1 cellular context compared by ENCODE assay signal in genomic region chr13:23558675-23559536, GRCh38.
TF ChIP-seq lines count a peak whose summit lies in the region.

No MANE protein-coding gene starts in this region.

TF ChIP-seq in GM23338, 12 proteins besides CTCF, POLR2A, EP300 and RAD21 (continued from another document):
- no peak for TF ChIP-seq REST (IDR thresholded peaks at IDR 0.05; ENCODE audit: unreplicated experiment)
- no peak for TF ChIP-seq CREB1 (CRISPR knock-in tag; IDR thresholded peaks at IDR 0.05; ENCODE audit: low read depth)
- TF ChIP-seq EZH2phosphoT487 (IDR thresholded peaks at IDR 0.05; ENCODE audit: unreplicated experiment): no peak
- no peak for TF ChIP-seq POLR2AphosphoS5 (IDR thresholded peaks at IDR 0.05; ENCODE audit: low read depth)
- no peak for TF ChIP-seq NANOG (IDR thresholded peaks at IDR 0.05; ENCODE audit: borderline replicate concordance)
- TF ChIP-seq EZH2 (IDR thresholded peaks at IDR 0.05; ENCODE audit: low read depth, unreplicated experiment): no peak
